In genomic region chr1:20732588-20733360, GRCh38 we compare ENCODE assay signal across 1 cellular context.
TF ChIP-seq lines count a peak whose summit lies in the region.

Gene SH2D5 (minus strand): TSS chr1:20732703. CDS start chr1:20728044, 4,659 bp downstream.

TF ChIP-seq in HepG2, 621 proteins besides CTCF, POLR2A, EP300 and RAD21 (continued from another document and continues in another):
- TF ChIP-seq ZBTB40 (IDR thresholded peaks at IDR 0.05): no peak
- TF ChIP-seq ZBTB40 (CRISPR knock-in tag; IDR thresholded peaks at IDR 0.05): no peak
- no peak for TF ChIP-seq MYNN (CRISPR knock-in tag; IDR thresholded peaks at IDR 0.05; ENCODE audit: low read depth)
- 0 out of 2 replicates have a peak, but pooled peaks have one; percentile 68 for TF ChIP-seq ZNF33A (CRISPR knock-in tag; IDR thresholded peaks at IDR 0.05; ENCODE audit: borderline replicate concordance)
- 0 out of 2 replicates have a peak, but pooled peaks have one; percentile 23 for TF ChIP-seq PCBP1 (IDR thresholded peaks at IDR 0.05; ENCODE audit: borderline replicate concordance, low read depth, low read length)
- TF ChIP-seq MLXIP (CRISPR knock-in tag; IDR thresholded peaks at IDR 0.05; ENCODE audit: borderline replicate concordance): peak; percentile 42; the same call in 1 of the 2 replicates
- peak; percentile 47; the same call in 1 of the 2 replicates for TF ChIP-seq ZFX (CRISPR knock-in tag; IDR thresholded peaks at IDR 0.05; ENCODE audit: low read depth)
- 0 out of 2 replicates have a peak, but pooled peaks have one; percentile 40 for TF ChIP-seq THAP7 (CRISPR knock-in tag; IDR thresholded peaks at IDR 0.05)
- TF ChIP-seq KAT8 (CRISPR knock-in tag; IDR thresholded peaks at IDR 0.05): no peak; the same call in 1 of the 2 replicates
- no peak for TF ChIP-seq NFE2L1 (CRISPR knock-in tag; IDR thresholded peaks at IDR 0.05; ENCODE audit: borderline replicate concordance)
- TF ChIP-seq RARG (CRISPR knock-in tag; IDR thresholded peaks at IDR 0.05; ENCODE audit: low read depth): no peak
- TF ChIP-seq CHD4 (IDR thresholded peaks at IDR 0.05; ENCODE audit: borderline replicate concordance, low read length): no peak
- no peak for TF ChIP-seq NFIB (CRISPR knock-in tag; IDR thresholded peaks at IDR 0.05; ENCODE audit: borderline replicate concordance)
- no peak for TF ChIP-seq CREBL2 (CRISPR knock-in tag; IDR thresholded peaks at IDR 0.05; ENCODE audit: borderline replicate concordance)
- no peak for TF ChIP-seq FOXO1 (CRISPR knock-in tag; IDR thresholded peaks at IDR 0.05)
- no peak for TF ChIP-seq TERF1 (CRISPR knock-in tag; IDR thresholded peaks at IDR 0.05)
- no peak for TF ChIP-seq ZBTB49 (CRISPR knock-in tag; IDR thresholded peaks at IDR 0.05; ENCODE audit: borderline replicate concordance)
- no peak for TF ChIP-seq ZNF646 (CRISPR knock-in tag; IDR thresholded peaks at IDR 0.05)
- no peak; the same call in 1 of the 2 replicates for TF ChIP-seq HDAC1 (CRISPR knock-in tag; IDR thresholded peaks at IDR 0.05)
- no peak for TF ChIP-seq CCDC6 (CRISPR knock-in tag; IDR thresholded peaks at IDR 0.05)
- TF ChIP-seq ZNF577 (CRISPR knock-in tag; IDR thresholded peaks at IDR 0.05; ENCODE audit: borderline replicate concordance, low read depth): no peak
- TF ChIP-seq ARNT2 (CRISPR knock-in tag; IDR thresholded peaks at IDR 0.05; ENCODE audit: low read depth): peak; percentile 45; the same call in 1 of the 2 replicates
- TF ChIP-seq ASH2L (IDR thresholded peaks at IDR 0.05; ENCODE audit: insufficient read length, low read depth, low read length): peak; percentile 37
- TF ChIP-seq HNRNPK (IDR thresholded peaks at IDR 0.05; ENCODE audit: low read depth, low read length, poor library complexity, severe bottlenecking): no peak
- no peak for TF ChIP-seq KLF9 (CRISPR knock-in tag; IDR thresholded peaks at IDR 0.05; ENCODE audit: low read depth)
- 0 out of 2 replicates have a peak, but pooled peaks have one; percentile 28 for TF ChIP-seq HOMEZ (CRISPR knock-in tag; IDR thresholded peaks at IDR 0.05; ENCODE audit: low read depth)
